Comparison of ENCODE assay signal across 8 cellular contexts in the genomic region with DNA sequence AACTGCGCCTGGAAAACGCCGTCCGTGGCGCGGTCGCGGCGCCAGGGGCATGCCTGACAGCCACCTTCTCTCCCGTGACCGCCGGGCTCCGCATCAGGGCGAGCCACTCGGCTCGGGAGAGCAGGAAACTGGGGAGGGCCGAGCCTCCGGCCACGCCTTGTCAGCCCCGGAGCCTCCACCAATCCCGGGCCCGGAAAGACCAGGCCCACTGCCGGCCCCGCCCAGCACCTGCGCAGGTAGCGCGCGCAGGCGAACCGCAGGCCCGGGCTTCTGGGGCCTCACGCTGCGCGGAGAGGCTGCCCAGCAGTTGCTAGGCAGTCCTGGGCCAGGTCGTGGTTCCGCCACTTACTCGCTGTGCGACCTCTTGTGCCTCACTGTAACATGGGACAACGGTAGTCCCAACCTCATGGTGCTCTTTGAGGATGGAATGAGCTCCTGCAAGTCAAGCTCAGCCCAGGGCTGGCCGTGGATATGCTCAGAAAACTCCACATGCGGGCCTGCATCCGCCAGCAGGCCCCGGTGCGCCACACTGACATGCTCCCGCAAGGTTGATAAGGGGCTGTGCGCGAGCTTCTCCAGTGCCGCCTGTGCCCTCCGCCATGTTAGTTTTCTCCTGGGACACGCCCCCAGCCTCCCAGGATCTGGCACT.
DNase-seq lines count a peak whose midpoint lies in the region; ATAC-seq, FAIRE-seq and TF ChIP-seq lines count a peak whose summit lies in the region.

No MANE protein-coding gene starts in this region.

- peak overlapping the region; percentile 26 for H2AFZ ChIP-seq in K562 (ENCODE audit: low read depth, low read length)

- no peaks in the 10 kb centered on the region; the same call in 1 of the 2 replicates for H4K20me1 ChIP-seq in K562 (replicated peaks; ENCODE audit: control insufficient read depth, insufficient read depth, low read length)

- TF ChIP-seq POLR2A in K562 (conservative IDR thresholded peaks at IDR 0.05): no peak

- H3K27me3 ChIP-seq in K562 (ENCODE audit: control insufficient read depth in 2 of 2, insufficient read depth in 2 of 2, low read length in 2 of 2) (peaks cover 39 to 81% of the 10 kb centered on the region in 2 experiments), kidney epithelial cell (ENCODE audit: control insufficient read depth, insufficient read depth, low read length) (peaks cover 33% of the 10 kb centered on the region)

- no peaks in the 10 kb centered on the region for H3K9me3 ChIP-seq in K562 (replicated peaks; ENCODE audit: control insufficient read depth, insufficient read depth, low read depth, low read length)

- H3K4me2 ChIP-seq in K562 (ENCODE audit: insufficient read depth, low read length): peak overlapping the region; percentile 47

- TF ChIP-seq EP300 in K562 (IDR thresholded peaks at IDR 0.05; ENCODE audit: low read length): no peak

- H3K79me2 ChIP-seq in K562 (ENCODE audit: control insufficient read depth, insufficient read depth, low read length): no peaks in the 10 kb centered on the region

- intact Hi-C loops in K562 (cut with micrococcal nuclease): no loop called here

- no TSS peak for BruUV-seq in K562 (replicated peaks; lab: Mats Ljungman, UMichigan)

- H3K27ac ChIP-seq in K562 (ENCODE audit: extremely low read depth, low read depth, low read length): no peak overlapping the region

- WGBS in K562 (ENCODE audit: insufficient coverage, low coverage, missing lambda C conversion rate): 10% methylated on average over 47 of the region's 50 CpGs

- H3K9ac ChIP-seq in K562 (ENCODE audit: insufficient read depth in 1 of 2, low read depth in 2 of 2, low read length in 2 of 2): peak overlapping the region in 1 of 2 experiments; percentile 29; a peak in 2 of 4 replicates

- TF ChIP-seq RAD21 in K562 (CRISPR knock-in tag; conservative IDR thresholded peaks at IDR 0.05 in 1 of 2, IDR thresholded peaks at IDR 0.05 in 1 of 2): no peak

- CTCF ChIA-PET in K562 (lab: Yijun Ruan, JAX; ENCODE audit: low intra/inter-chr PET ratio): no interaction called here

- H3K4me3 ChIP-seq in K562: peak overlapping the region; percentile 13; the same call in 1 of the 2 replicates
- peak overlapping the region; percentile 24 for H3K4me3 ChIP-seq in kidney epithelial cell (ENCODE audit: low read depth, low read length)

- TF ChIP-seq CTCF in K562 (IDR thresholded peaks at IDR 0.05 in 2 of 3, conservative IDR thresholded peaks at IDR 0.05 in 1 of 3; ENCODE audit: insufficient read depth in 2 of 3, low read depth in 1 of 3, low read length in 3 of 3): no peak
- no peak for TF ChIP-seq CTCF in kidney epithelial cell (IDR thresholded peaks at IDR 0.05; ENCODE audit: insufficient read depth, low read length, poor library complexity, severe bottlenecking)
- TF ChIP-seq CTCF in D721Med (IDR thresholded peaks at IDR 0.05; ENCODE audit: insufficient read depth, missing control alignments): no peak

- H3K9me1 ChIP-seq in K562 (ENCODE audit: control insufficient read depth, insufficient read depth, low read length): peaks cover 3% of the 10 kb centered on the region

- POLR2A ChIA-PET in K562 (lab: Yijun Ruan, JAX): interaction anchor here (0.6 kb wide), 1 partner anchor 1045 kb away, joined by 3 read pairs; no protein-coding TSS in a partner anchor

- FAIRE-seq in K562 (lab: Jason Lieb, UNC) (no peak), D721Med (lab: Jason Lieb, UNC) (no peak)

- ATAC-seq in K562: peak; percentile 98
- no peak for ATAC-seq in stimulated activated naive CD8-positive, alpha-beta T cell treated with anti-CD3 and anti-CD28 coated beads, Interleukin-15, Interleukin-2, amounts not matched to agents 100 U/mL and 50 U/mL, for 24 hours
- no peak for ATAC-seq in HG03521 (IDR thresholded peaks at IDR 0.05; ENCODE audit: unreplicated experiment)

- peaks cover 0 to 18% of the 10 kb centered on the region in 2 experiments; a peak in 2 of 5 replicates for H3K4me1 ChIP-seq in K562 (replicated peaks in 1 of 2; ENCODE audit: control insufficient read depth in 2 of 2, insufficient read depth in 2 of 2, low read length in 2 of 2)

- DNase-seq in NCI-H510A treated with DMSO at 0.1 percent for 48 hours (lab: John Stamatoyannopoulos, UW): peak; percentile 91
- DNase-seq in K562 (ENCODE audit: extremely low read depth in 1 of 4, low spot score in 3 of 4): peak; percentile 51 to 93 (median 88)
- DNase-seq in kidney epithelial cell (ENCODE audit: low read depth): no peak
- peak; percentile 25 for DNase-seq in stimulated activated naive CD8-positive, alpha-beta T cell treated with anti-CD3 and anti-CD28 coated beads, Interleukin-15, Interleukin-2, amounts not matched to agents 100 U/mL and 50 U/mL, for 24 hours
- no peak for DNase-seq in D721Med (ENCODE audit: insufficient read length, low spot score)
- DNase-seq in D341Med (ENCODE audit: low spot score): no peak
- DNase-seq in NCI-H345 treated with DMSO at 0.1 percent for 48 hours (lab: John Stamatoyannopoulos, UW; ENCODE audit: unreplicated experiment): no peak

- H3K36me3 ChIP-seq in K562 (ENCODE audit: control insufficient read depth, insufficient read depth, low read length) (no peaks in the 10 kb centered on the region), kidney epithelial cell (ENCODE audit: control insufficient read depth, insufficient read depth, low read length) (no peaks in the 10 kb centered on the region)

- in situ Hi-C loops in K562 (cut with MboI): no loop called here

TF ChIP-seq in K562, 482 proteins besides CTCF, POLR2A, EP300 and RAD21:
- peak; percentile 89 to 91 for TF ChIP-seq NRF1 (conservative IDR thresholded peaks at IDR 0.05 in 1 of 2, IDR thresholded peaks at IDR 0.05 in 1 of 2)
- TF ChIP-seq CTBP1 (IDR thresholded peaks at IDR 0.05; ENCODE audit: borderline replicate concordance): peak; percentile 44; the same call in 1 of the 2 replicates
- TF ChIP-seq, protein P1, sequence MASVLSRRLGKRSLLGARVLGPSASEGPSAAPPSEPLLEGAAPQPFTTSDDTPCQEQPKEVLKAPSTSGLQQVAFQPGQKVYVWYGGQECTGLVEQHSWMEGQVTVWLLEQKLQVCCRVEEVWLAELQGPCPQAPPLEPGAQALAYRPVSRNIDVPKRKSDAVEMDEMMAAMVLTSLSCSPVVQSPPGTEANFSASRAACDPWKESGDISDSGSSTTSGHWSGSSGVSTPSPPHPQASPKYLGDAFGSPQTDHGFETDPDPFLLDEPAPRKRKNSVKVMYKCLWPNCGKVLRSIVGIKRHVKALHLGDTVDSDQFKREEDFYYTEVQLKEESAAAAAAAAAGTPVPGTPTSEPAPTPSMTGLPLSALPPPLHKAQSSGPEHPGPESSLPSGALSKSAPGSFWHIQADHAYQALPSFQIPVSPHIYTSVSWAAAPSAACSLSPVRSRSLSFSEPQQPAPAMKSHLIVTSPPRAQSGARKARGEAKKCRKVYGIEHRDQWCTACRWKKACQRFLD (CRISPR knock-in tag; IDR thresholded peaks at IDR 0.05): no peak
- TF ChIP-seq CSDE1 (IDR thresholded peaks at IDR 0.05): no peak
- TF ChIP-seq MEIS2 (IDR thresholded peaks at IDR 0.05; ENCODE audit: partially characterized antibody): peak; percentile 27
- TF ChIP-seq POLR2G (IDR thresholded peaks at IDR 0.05; ENCODE audit: low read depth, low read length): 0 out of 2 replicates have a peak, but pooled peaks have one; percentile 15
- peak; percentile 40 for TF ChIP-seq HNRNPLL (IDR thresholded peaks at IDR 0.05; ENCODE audit: low read depth, low read length, poor library complexity, severe bottlenecking)
- 0 out of 2 replicates have a peak, but pooled peaks have one; percentile 12 for TF ChIP-seq BHLHE40 (IDR thresholded peaks at IDR 0.05; ENCODE audit: low read length)

Comparison
In these comparisons a context has a peak if more than half of its experiments do, and no peak if none do; other contexts are left out.
1. DNase-seq: peak in NCI-H510A treated with DMSO at 0.1 percent for 48 hours (single experiment), K562 (4 of 4) and stimulated activated naive CD8-positive, alpha-beta T cell treated with anti-CD3 and anti-CD28 coated beads, Interleukin-15, Interleukin-2, amounts not matched to agents 100 U/mL and 50 U/mL, for 24 hours (single experiment); none in kidney epithelial cell (single experiment), D721Med (single experiment), D341Med (single experiment) and NCI-H345 treated with DMSO at 0.1 percent for 48 hours (single experiment).